In the genomic region with DNA sequence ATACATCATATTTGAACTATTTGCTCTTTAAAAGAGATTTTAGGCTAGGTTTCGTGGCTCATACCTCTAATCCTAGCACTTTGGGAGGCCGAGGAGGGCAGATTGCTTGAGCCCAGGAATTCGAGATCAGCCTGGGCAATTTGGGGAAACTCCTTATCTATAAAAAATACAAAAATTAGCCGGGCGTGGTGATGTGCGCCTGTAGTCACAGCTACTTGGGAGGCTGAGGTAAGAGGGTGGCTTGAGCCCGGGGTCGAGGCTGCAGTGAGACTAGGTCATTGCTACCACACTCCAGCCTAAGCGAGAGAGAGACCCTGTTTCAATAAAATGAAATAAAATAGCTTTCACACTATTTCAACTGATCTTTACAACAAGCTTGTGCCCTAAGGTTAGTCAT, we compare ENCODE assay signal across 8 cellular contexts. TPM values are rescaled to one million over a fixed set of nuclear protein-coding genes. Genes with fewer than 3 reads are reported as not detected.
A peak's percentile ranks its signal among the peaks of the same experiment; 100 is the strongest.
DNase-seq lines count a peak whose midpoint lies in the region; ATAC-seq, FAIRE-seq and TF ChIP-seq lines count a peak whose summit lies in the region.

No MANE protein-coding gene starts in this region.

- peaks cover 53% of the 10 kb centered on the region for H3K4me1 Mint-ChIP-seq in activated CD8-positive, alpha-beta memory T cell treated with anti-CD3 and anti-CD28 coated beads, Interleukin-2, amount 10 ng/mL, durations not matched to agents 7 days and 5 days

- H3K9me3 ChIP-seq in adrenal gland (replicated peaks in 1 of 3) (no peaks in the 10 kb centered on the region), HepG2 (ENCODE audit: low read length) (no peaks in the 10 kb centered on the region), thymus (ENCODE audit: control insufficient read depth) (no peaks in the 10 kb centered on the region)

- H3K27ac Mint-ChIP-seq in activated CD8-positive, alpha-beta memory T cell treated with anti-CD3 and anti-CD28 coated beads, Interleukin-2, amount 10 ng/mL, durations not matched to agents 7 days and 5 days = peak overlapping the region; percentile 96

- TF ChIP-seq CTCF in adrenal gland (IDR thresholded peaks at IDR 0.05) = no peak
- TF ChIP-seq CTCF in HepG2 (CRISPR knock-in tag; IDR thresholded peaks at IDR 0.05) = no peak

- no peaks in the 10 kb centered on the region for H3K27me3 ChIP-seq in adrenal gland
- no peaks in the 10 kb centered on the region; a peak in 1 of 5 replicates for H3K27me3 ChIP-seq in HepG2 (ENCODE audit: control insufficient read depth in 1 of 2, insufficient read depth in 2 of 2, low read length in 2 of 2)
- H3K27me3 ChIP-seq in thymus (ENCODE audit: control insufficient read depth, insufficient read depth) = no peaks in the 10 kb centered on the region

- no peak for ATAC-seq in activated CD8-positive, alpha-beta memory T cell treated with anti-CD3 and anti-CD28 coated beads, Interleukin-2, amount 10 ng/mL, durations not matched to agents 7 days and 5 days
- ATAC-seq in HepG2 = no peak
- no peak for ATAC-seq in GM18870 (IDR thresholded peaks at IDR 0.05; ENCODE audit: unreplicated experiment)
- no peak for ATAC-seq in GM19463 (IDR thresholded peaks at IDR 0.05; ENCODE audit: unreplicated experiment)

- WGBS in adrenal gland, 4 donors = 70 to 77% (median 75%) methylated on average over 9 of the region's 9 CpGs
- 86% methylated on average over 9 of the region's 9 CpGs for whole genome bisulfite sequencing in HepG2 (ENCODE audit: low lambda C conversion rate)
- 94% methylated on average over 9 of the region's 9 CpGs for WGBS in thymus

- DNase-seq in activated CD8-positive, alpha-beta memory T cell treated with anti-CD3 and anti-CD28 coated beads, Interleukin-2, amount 10 ng/mL, durations not matched to agents 7 days and 5 days = no peak
- no peak for DNase-seq in activated CD8-positive, alpha-beta memory T cell treated with anti-CD3 and anti-CD28 coated beads for 24 hours
- DNase-seq in adrenal gland (peak in 1 of 7 donors; percentile 9), HepG2 (ENCODE audit: low spot score) (no peak), NCI-H1436 treated with DMSO at 0.1 percent for 48 hours (lab: John Stamatoyannopoulos, UW) (no peak)

- no peaks in the 10 kb centered on the region for H3K27me3 Mint-ChIP-seq in activated CD8-positive, alpha-beta memory T cell treated with anti-CD3 and anti-CD28 coated beads, Interleukin-2, amount 10 ng/mL, durations not matched to agents 7 days and 5 days

- H3K27ac ChIP-seq in adrenal gland = peak overlapping the region in 3 of 5 donors; percentile 57 to 84 (median 80)
- H3K27ac ChIP-seq in HepG2 (ENCODE audit: extremely low read length, insufficient read depth, low read length) = peak overlapping the region; percentile 78
- H3K27ac ChIP-seq in thymus (ENCODE audit: low read depth) = peak overlapping the region; percentile 91

- no peak for TF ChIP-seq RAD21 in HepG2 (CRISPR knock-in tag; IDR thresholded peaks at IDR 0.05)

- TF ChIP-seq POLR2A in adrenal gland (IDR thresholded peaks at IDR 0.05) = no peak
- TF ChIP-seq POLR2A in HepG2 (IDR thresholded peaks at IDR 0.05; ENCODE audit: insufficient read depth in 1 of 2, low read depth in 2 of 2, low read length in 2 of 2) = no peak

- H3K4me3 ChIP-seq in adrenal gland (peak overlapping the region in 2 of 4 donors; percentile 69 to 79), HepG2 (replicated peaks in 1 of 3; ENCODE audit: insufficient read depth in 1 of 3, low read depth in 2 of 3, low read length in 3 of 3) (peak overlapping the region; percentile 80 to 83 (median 82)), thymus (ENCODE audit: low read length) (peak overlapping the region; percentile 70)

- H3K36me3 Mint-ChIP-seq in activated CD8-positive, alpha-beta memory T cell treated with anti-CD3 and anti-CD28 coated beads, Interleukin-2, amount 10 ng/mL, durations not matched to agents 7 days and 5 days = peaks cover 4% of the 10 kb centered on the region

- intact Hi-C loops in adrenal gland (cut with DNase I) (loop anchor here in 1 of 2 donors (10.0 kb wide), 1 partner anchor 204 kb away; no protein-coding TSS in a partner anchor), HepG2 (cut with micrococcal nuclease; ENCODE audit: unreplicated experiment) (no loop called here)

- H3K79me2 ChIP-seq in HepG2 (ENCODE audit: insufficient read depth, low read length) = peaks cover 63% of the 10 kb centered on the region

- CTCF ChIA-PET in activated CD8-positive, alpha-beta memory T cell treated with anti-CD3 and anti-CD28 coated beads, Interleukin-2, amount 10 ng/mL, durations not matched to agents 7 days and 5 days (lab: Charles Lee) = no interaction called here
- CTCF ChIA-PET in HepG2 (lab: Yijun Ruan, JAX; ENCODE audit: low intra/inter-chr PET ratio, low total read pairs) = no interaction called here

- TF ChIP-seq EP300 in HepG2 (IDR thresholded peaks at IDR 0.05; ENCODE audit: low read depth in 2 of 2, low read length in 2 of 2) (no peak), HepG2 (CRISPR knock-in tag; IDR thresholded peaks at IDR 0.05; ENCODE audit: borderline replicate concordance) (no peak)

- peak overlapping the region; percentile 90 for H3K9ac ChIP-seq in HepG2 (ENCODE audit: insufficient read depth, low read depth, low read length)

- H3K36me3 ChIP-seq in adrenal gland (replicated peaks in 1 of 2) = no peaks in the 10 kb centered on the region
- peaks cover 2 to 3% of the 10 kb centered on the region in 2 experiments for H3K36me3 ChIP-seq in HepG2 (replicated peaks in 1 of 2; ENCODE audit: control insufficient read depth in 1 of 2, insufficient read depth in 2 of 2, low read length in 2 of 2)
- H3K36me3 ChIP-seq in thymus (ENCODE audit: control insufficient read depth, insufficient read depth) = peaks cover 1% of the 10 kb centered on the region

- no peaks in the 10 kb centered on the region for H3K9me3 Mint-ChIP-seq in activated CD8-positive, alpha-beta memory T cell treated with anti-CD3 and anti-CD28 coated beads, Interleukin-2, amount 10 ng/mL, durations not matched to agents 7 days and 5 days (ENCODE audit: low read depth)

- no TSS peak for BruUV-seq in HepG2 (replicated peaks; lab: Mats Ljungman, UMichigan)

- H3K4me1 ChIP-seq in adrenal gland (replicated peaks in 1 of 2) (peaks cover 23 to 27% of the 10 kb centered on the region in 2 donors), HepG2 (ENCODE audit: insufficient read depth, low read length) (peaks cover 54% of the 10 kb centered on the region), thymus (ENCODE audit: control insufficient read depth, insufficient read depth, low read length) (peaks cover 13% of the 10 kb centered on the region)

- no peak for FAIRE-seq in HepG2 (lab: Jason Lieb, UNC)

- POLR2A ChIA-PET in HepG2 (lab: Yijun Ruan, JAX) = no interaction called here

- H4K20me1 ChIP-seq in HepG2 (ENCODE audit: insufficient read depth, low read length) = no peaks in the 10 kb centered on the region

- in situ Hi-C loops in HepG2 (cut with HindIII; ENCODE audit: extremely low pct_ligation_motif_present, low pct_unique_long_range_greater_than_20kb) = no loop called here

- H3K4me3 Mint-ChIP-seq in activated CD8-positive, alpha-beta memory T cell treated with anti-CD3 and anti-CD28 coated beads, Interleukin-2, amount 10 ng/mL, durations not matched to agents 7 days and 5 days = peak overlapping the region; percentile 88

- no peak overlapping the region for H2AFZ ChIP-seq in HepG2 (ENCODE audit: low read length)

- peak overlapping the region; percentile 68 for H3K4me2 ChIP-seq in HepG2 (ENCODE audit: low read depth, low read length)

RNA-seq across cellular contexts. Expression of a gene that starts 0.5 kb away (rescaled TPM):
- total RNA-seq in activated CD8-positive, alpha-beta memory T cell treated with anti-CD3 and anti-CD28 coated beads, Interleukin-2, amount 10 ng/mL, durations not matched to agents 7 days and 5 days = 10 to 100 TPM; 59.7 to 70.2 TPM
- total RNA-seq in adrenal gland (10 to 100 TPM; 12.6 to 65.2 (median 45.7) TPM), HepG2 (2016; rRNA removed; fragmentation: Illumina TruSeq; extraction: Trizol) (84.8 and 118 TPM in 2 replicates)
- polyA plus RNA-seq in adrenal gland (100 to 1,000 TPM in 2 of 3 donors, 10 to 100 TPM in 1; 98.0 to 129 (median 103) TPM), HepG2 (2011; rRNA removed) (55.1 and 66.8 TPM in 2 replicates), thymus (56.0 TPM)
- 94.5 and 107 TPM in 2 replicates for total RNA-seq in HepG2 (2016; cell fraction: cytosol; rRNA removed; fragmentation: Illumina TruSeq; extraction: Trizol; ENCODE audit: low read depth)
- total RNA-seq in HepG2 (2016; cell fraction: insoluble cytoplasmic fraction; rRNA removed; fragmentation: Illumina TruSeq; extraction: Trizol) = 88.4 and 129 TPM in 2 replicates
- 62.4 and 69.9 TPM in 2 replicates for total RNA-seq in HepG2 (2016; cell fraction: membrane; rRNA removed; fragmentation: Illumina TruSeq; extraction: Trizol)
- total RNA-seq in HepG2 (2016; cell fraction: nucleus; rRNA removed; fragmentation: Illumina TruSeq; extraction: Trizol) = 30.1 and 35.4 TPM in 2 replicates
- polyA plus RNA-seq in HepG2 (2011; cell fraction: cytosol; rRNA removed) = 42.2 and 44.6 TPM in 2 replicates
- 14.4 and 17.3 TPM in 2 replicates for polyA plus RNA-seq in HepG2 (2011; cell fraction: nucleus; rRNA removed)
- polyA plus RNA-seq in HepG2 (2012) = 49.1 and 59.7 TPM in 2 replicates
- 51.7 and 52.5 TPM in 2 replicates for polyA plus RNA-seq in HepG2 (2016; cell fraction: cytosol; fragmentation: Illumina TruSeq; extraction: Trizol; ENCODE audit: low read depth)
- polyA plus RNA-seq in HepG2 (2016; cell fraction: insoluble cytoplasmic fraction; fragmentation: Illumina TruSeq; extraction: Trizol; ENCODE audit: low read depth) = 147 and 158 TPM in 2 replicates
- 56.4 and 56.5 TPM in 2 replicates for polyA plus RNA-seq in HepG2 (2016; cell fraction: membrane; fragmentation: Illumina TruSeq; extraction: Trizol; ENCODE audit: low read depth)
- polyA plus RNA-seq in HepG2 (2016; cell fraction: nucleus; fragmentation: Illumina TruSeq; extraction: Trizol; ENCODE audit: insufficient read depth, low read depth) = 65.2 and 70.9 TPM in 2 replicates
- polyA minus RNA-seq in HepG2 (2011; rRNA and poly(A)+ RNA removed; ENCODE audit: low replicate concordance) = 23.2 and 54.0 TPM in 2 replicates
- polyA minus RNA-seq in HepG2 (2011; cell fraction: cytosol; rRNA and poly(A)+ RNA removed) = 17.3 and 18.8 TPM in 2 replicates
- polyA minus RNA-seq in HepG2 (2011; cell fraction: nucleus; rRNA and poly(A)+ RNA removed) = 10.6 and 12.8 TPM in 2 replicates

RNA-seq across cellular contexts. Expression of a gene that starts 2.4 kb away (rescaled TPM):
- 10 to 100 TPM; 17.4 to 21.0 TPM for total RNA-seq in activated CD8-positive, alpha-beta memory T cell treated with anti-CD3 and anti-CD28 coated beads, Interleukin-2, amount 10 ng/mL, durations not matched to agents 7 days and 5 days
- 10 to 100 TPM in 7 of 8 donors, 1 to 10 TPM in 1; 9.4 to 19.2 (median 13.9) TPM for total RNA-seq in adrenal gland
- 10 to 100 TPM in 1 of 3 donors, 1 to 10 TPM in 2; 3.2 to 12.9 (median 3.9) TPM for polyA plus RNA-seq in adrenal gland
- 28.6 and 52.8 TPM in 2 replicates for total RNA-seq in HepG2 (2016; rRNA removed; fragmentation: Illumina TruSeq; extraction: Trizol)
- 3.6 and 4.4 TPM in 2 replicates for total RNA-seq in HepG2 (2016; cell fraction: cytosol; rRNA removed; fragmentation: Illumina TruSeq; extraction: Trizol; ENCODE audit: low read depth)
- 28.8 and 51.6 TPM in 2 replicates for total RNA-seq in HepG2 (2016; cell fraction: insoluble cytoplasmic fraction; rRNA removed; fragmentation: Illumina TruSeq; extraction: Trizol)
- 7.6 and 8.6 TPM in 2 replicates for total RNA-seq in HepG2 (2016; cell fraction: membrane; rRNA removed; fragmentation: Illumina TruSeq; extraction: Trizol)
- 22.1 and 23.2 TPM in 2 replicates for total RNA-seq in HepG2 (2016; cell fraction: nucleus; rRNA removed; fragmentation: Illumina TruSeq; extraction: Trizol)
- 6.6 and 7.1 TPM in 2 replicates for polyA plus RNA-seq in HepG2 (2011; rRNA removed)
- polyA plus RNA-seq in HepG2 (2011; cell fraction: cytosol; rRNA removed) = 6.9 and 7.6 TPM in 2 replicates
- polyA plus RNA-seq in HepG2 (2011; cell fraction: nucleus; rRNA removed) = 6.5 and 7.0 TPM in 2 replicates
- 9.7 and 11.8 TPM in 2 replicates for polyA plus RNA-seq in HepG2 (2012)
- polyA plus RNA-seq in HepG2 (2016; cell fraction: cytosol; fragmentation: Illumina TruSeq; extraction: Trizol; ENCODE audit: low read depth) = 0.63 and 0.69 TPM in 2 replicates
- 32.7 and 33.3 TPM in 2 replicates for polyA plus RNA-seq in HepG2 (2016; cell fraction: insoluble cytoplasmic fraction; fragmentation: Illumina TruSeq; extraction: Trizol; ENCODE audit: low read depth)
- 1.9 and 2.4 TPM in 2 replicates for polyA plus RNA-seq in HepG2 (2016; cell fraction: membrane; fragmentation: Illumina TruSeq; extraction: Trizol; ENCODE audit: low read depth)
- polyA plus RNA-seq in HepG2 (2016; cell fraction: nucleus; fragmentation: Illumina TruSeq; extraction: Trizol; ENCODE audit: insufficient read depth, low read depth) = 15.6 and 17.0 TPM in 2 replicates
- polyA minus RNA-seq in HepG2 (2011; rRNA and poly(A)+ RNA removed; ENCODE audit: low replicate concordance) = 21.9 and 30.0 TPM in 2 replicates
- polyA minus RNA-seq in HepG2 (2011; cell fraction: cytosol; rRNA and poly(A)+ RNA removed) = 14.3 and 15.1 TPM in 2 replicates
- 12.9 and 17.3 TPM in 2 replicates for polyA minus RNA-seq in HepG2 (2011; cell fraction: nucleus; rRNA and poly(A)+ RNA removed)
- 5.3 TPM for polyA plus RNA-seq in thymus
